ENCODE assay signal across 8 cellular contexts in the genomic region with DNA sequence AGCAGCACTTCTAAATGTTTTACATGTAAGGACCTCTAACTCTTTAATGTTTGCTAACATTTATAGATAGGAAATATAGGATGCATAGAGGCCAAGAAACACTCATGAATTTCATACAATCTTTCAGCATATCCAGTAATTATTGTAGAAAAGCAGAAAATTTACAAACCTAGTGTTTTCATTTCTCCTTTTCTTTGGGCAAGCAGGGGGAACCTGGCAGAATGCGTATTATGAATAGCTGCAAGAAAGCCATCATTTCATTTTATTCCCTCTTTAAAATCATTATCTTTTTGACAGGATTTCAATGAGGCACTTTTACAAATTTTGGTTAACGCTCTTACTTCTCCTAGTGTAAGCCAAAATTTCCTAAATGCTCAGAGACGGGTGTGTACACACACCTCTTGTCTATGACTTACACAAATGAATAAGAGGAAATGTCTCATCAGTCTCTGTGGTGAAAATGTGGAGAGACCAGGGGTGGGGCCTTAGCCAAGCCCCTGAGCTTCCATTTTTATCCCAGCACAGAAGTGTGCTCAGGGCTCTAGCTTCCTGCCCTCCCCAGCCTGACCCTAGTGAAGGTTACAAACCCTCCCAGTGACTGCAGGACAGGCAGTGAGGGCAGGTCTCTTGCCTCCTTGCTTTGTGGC.
DNase-seq lines count a peak whose midpoint lies in the region; ATAC-seq and TF ChIP-seq lines count a peak whose summit lies in the region.

No MANE protein-coding gene starts in this region.

- no peaks in the 10 kb centered on the region for H3K36me3 ChIP-seq in right atrium auricular region
- H3K36me3 ChIP-seq in suprapubic skin = no peaks in the 10 kb centered on the region

- peak; percentile 86 for ATAC-seq in activated CD4-positive, alpha-beta T cell treated with anti-CD3 and anti-CD28 coated beads for 36 hours
- peak; percentile 70 for ATAC-seq in HG03571 (IDR thresholded peaks at IDR 0.05; ENCODE audit: unreplicated experiment)
- ATAC-seq in activated CD8-positive, alpha-beta memory T cell treated with anti-CD3 and anti-CD28 coated beads, Interleukin-2, amount 10 ng/mL, durations not matched to agents 7 days and 5 days = peak; percentile 81

- peaks cover 7% of the 10 kb centered on the region for H3K9me3 Mint-ChIP-seq in activated CD4-positive, alpha-beta T cell treated with anti-CD3 and anti-CD28 coated beads for 36 hours (ENCODE audit: low read depth)
- peaks cover 2% of the 10 kb centered on the region for H3K9me3 Mint-ChIP-seq in activated CD8-positive, alpha-beta memory T cell treated with anti-CD3 and anti-CD28 coated beads, Interleukin-2, amount 10 ng/mL, durations not matched to agents 7 days and 5 days (ENCODE audit: low read depth)

- H3K27me3 Mint-ChIP-seq in activated CD4-positive, alpha-beta T cell treated with anti-CD3 and anti-CD28 coated beads for 36 hours = no peaks in the 10 kb centered on the region
- no peaks in the 10 kb centered on the region for H3K27me3 Mint-ChIP-seq in activated CD8-positive, alpha-beta memory T cell treated with anti-CD3 and anti-CD28 coated beads, Interleukin-2, amount 10 ng/mL, durations not matched to agents 7 days and 5 days

- H3K27ac ChIP-seq in right atrium auricular region (peak overlapping the region; percentile 31 to 34), suprapubic skin (no peak overlapping the region)

- H3K4me3 Mint-ChIP-seq in activated CD4-positive, alpha-beta T cell treated with anti-CD3 and anti-CD28 coated beads for 36 hours = peak overlapping the region; percentile 50
- peak overlapping the region; percentile 10 for H3K4me3 Mint-ChIP-seq in activated CD8-positive, alpha-beta memory T cell treated with anti-CD3 and anti-CD28 coated beads, Interleukin-2, amount 10 ng/mL, durations not matched to agents 7 days and 5 days

- no peak for TF ChIP-seq POLR2A in suprapubic skin (IDR thresholded peaks at IDR 0.05)

- no peak for TF ChIP-seq EP300 in suprapubic skin (IDR thresholded peaks at IDR 0.05)

- intact Hi-C loops in activated CD4-positive, alpha-beta T cell treated with anti-CD3 and anti-CD28 coated beads for 36 hours (cut with DNase I, micrococcal nuclease) = loop anchor here (1.0 to 10.0 kb wide), 14 partner anchors 9 to 527 kb away; partner anchors contain the start of genes GBP4 (in 1 of the 2), LRRC8B (in 1 of the 2) and LRRC8C (in 1 of the 2)

- H3K27me3 ChIP-seq in right atrium auricular region (no peaks in the 10 kb centered on the region), suprapubic skin (no peaks in the 10 kb centered on the region)

- CTCF ChIA-PET in activated CD4-positive, alpha-beta T cell treated with anti-CD3 and anti-CD28 coated beads for 36 hours (lab: Charles Lee) = interaction anchor here (0.6 to 4.6 kb wide), 4 partner anchors 8 to 120 kb away, joined by 3 to 32 read pairs (median 3); no protein-coding TSS in a partner anchor
- CTCF ChIA-PET in activated CD8-positive, alpha-beta memory T cell treated with anti-CD3 and anti-CD28 coated beads, Interleukin-2, amount 10 ng/mL, durations not matched to agents 7 days and 5 days (lab: Charles Lee) = interaction anchor here (0.6 to 4.3 kb wide), 9 partner anchors 12 to 206 kb away, joined by 3 to 26 read pairs (median 4); partner anchors contain the start of gene LRRC8C

- WGBS in suprapubic skin = 69% methylated on average over 3 of the region's 3 CpGs

- H3K9me3 ChIP-seq in right atrium auricular region (no peaks in the 10 kb centered on the region), suprapubic skin (no peaks in the 10 kb centered on the region)

- TF ChIP-seq CTCF in right atrium auricular region (IDR thresholded peaks at IDR 0.05) (no peak), suprapubic skin (IDR thresholded peaks at IDR 0.05) (no peak)

- H3K4me1 Mint-ChIP-seq in activated CD4-positive, alpha-beta T cell treated with anti-CD3 and anti-CD28 coated beads for 36 hours = peaks cover 96% of the 10 kb centered on the region
- peaks cover 93% of the 10 kb centered on the region for H3K4me1 Mint-ChIP-seq in activated CD8-positive, alpha-beta memory T cell treated with anti-CD3 and anti-CD28 coated beads, Interleukin-2, amount 10 ng/mL, durations not matched to agents 7 days and 5 days

- peak; percentile 80 for DNase-seq in activated CD4-positive, alpha-beta T cell treated with anti-CD3 and anti-CD28 coated beads for 36 hours
- DNase-seq in activated CD4-positive, alpha-beta T cell treated with anti-CD3 and anti-CD28 coated beads, Interleukin-2, amount 50 U/mL, for 1 hour = no peak
- peak; percentile 87 for DNase-seq in activated CD8-positive, alpha-beta memory T cell treated with anti-CD3 and anti-CD28 coated beads, Interleukin-2, amount 10 ng/mL, durations not matched to agents 7 days and 5 days
- peak; percentile 62 for DNase-seq in right atrium auricular region (ENCODE audit: low spot score)
- peak; percentile 33 for DNase-seq in stimulated activated CD8-positive, alpha-beta memory T cell treated with anti-CD3 and anti-CD28 coated beads, Interleukin-7, amount 100 ng/mL, for 24 hours (ENCODE audit: low read depth)
- DNase-seq in GF-D8 (lab: John Stamatoyannopoulos, UW) = no peak
- DNase-seq in suprapubic skin (ENCODE audit: low spot score in 2 of 2) = no peak

- H3K36me3 Mint-ChIP-seq in activated CD4-positive, alpha-beta T cell treated with anti-CD3 and anti-CD28 coated beads for 36 hours (ENCODE audit: low read depth) = peaks cover 66% of the 10 kb centered on the region
- peaks cover 46% of the 10 kb centered on the region for H3K36me3 Mint-ChIP-seq in activated CD8-positive, alpha-beta memory T cell treated with anti-CD3 and anti-CD28 coated beads, Interleukin-2, amount 10 ng/mL, durations not matched to agents 7 days and 5 days

- H3K27ac Mint-ChIP-seq in activated CD4-positive, alpha-beta T cell treated with anti-CD3 and anti-CD28 coated beads for 36 hours = peak overlapping the region; percentile 98
- H3K27ac Mint-ChIP-seq in activated CD8-positive, alpha-beta memory T cell treated with anti-CD3 and anti-CD28 coated beads, Interleukin-2, amount 10 ng/mL, durations not matched to agents 7 days and 5 days = peak overlapping the region; percentile 86

- H3K4me1 ChIP-seq in right atrium auricular region (peaks cover 0 to 41% of the 10 kb centered on the region in 2 donors), suprapubic skin (peaks cover 9% of the 10 kb centered on the region)

- POLR2A ChIA-PET in activated CD4-positive, alpha-beta T cell treated with anti-CD3 and anti-CD28 coated beads for 36 hours (lab: Charles Lee) = interaction anchor here (0.6 to 1.0 kb wide), 2 partner anchors 52 to 177 kb away, joined by 3 to 4 read pairs; no protein-coding TSS in a partner anchor

- no peak overlapping the region for H3K4me3 ChIP-seq in right atrium auricular region
- no peak overlapping the region for H3K4me3 ChIP-seq in suprapubic skin

Comparison
In these comparisons a context has a peak if more than half of its experiments do, and no peak if none do; other contexts are left out.
1. DNase-seq: peak in activated CD4-positive, alpha-beta T cell treated with anti-CD3 and anti-CD28 coated beads for 36 hours (single experiment), activated CD8-positive, alpha-beta memory T cell treated with anti-CD3 and anti-CD28 coated beads, Interleukin-2, amount 10 ng/mL, durations not matched to agents 7 days and 5 days (single experiment), right atrium auricular region (single experiment) and stimulated activated CD8-positive, alpha-beta memory T cell treated with anti-CD3 and anti-CD28 coated beads, Interleukin-7, amount 100 ng/mL, for 24 hours (single experiment); none in activated CD4-positive, alpha-beta T cell treated with anti-CD3 and anti-CD28 coated beads, Interleukin-2, amount 50 U/mL, for 1 hour (single experiment), GF-D8 (single experiment) and suprapubic skin (0 of 2).
2. Peak in every context shown above with its lines, with median percentiles within 50 percentile points of each other: ATAC-seq.